In genomic region chr6:34035704-34036356, GRCh38 we compare ENCODE assay signal across 28 cellular contexts.
"Had no signal": no experiment of that assay in that cellular context is flagged by ENCODE, and none has a peak within 500 bp of the region (broad histone marks: within the 10 kb centered on the region; RNA-seq: fewer than 3 reads in every experiment).

No MANE protein-coding gene starts in this region.

- H3K36me3 Mint-ChIP-seq: naive B cell; naive thymus-derived CD8-positive, alpha-beta T cell; neural progenitor cell; stimulated activated effector memory CD8-positive, alpha-beta T cell treated with anti-CD3 and anti-CD28 coated beads, Interleukin-12 subunit alpha, Interleukin-12 subunit beta, amount 100 ng/mL, for 72 hours; stimulated activated naive B cell treated with anti-CD40 and anti-IgM and Interleukin-4, amounts not matched to agents 10 μg/mL and 1 μg/mL and 100 μg/mL, for 72 hours; type B pancreatic cell had no signal

- DNase-seq: naive B cell; naive thymus-derived CD8-positive, alpha-beta T cell; nucleus accumbens; pancreas; psoas muscle; right cardiac atrium; right lobe of liver; sigmoid colon; small intestine; stimulated activated CD4-positive, alpha-beta T cell treated with anti-CD3 and anti-CD28 coated beads, Interleukin-15, amount 100 ng/mL, for 24 hours; stimulated activated CD4-positive, alpha-beta T cell treated with anti-CD3 and anti-CD28 coated beads, Interleukin-2, amount 100 ng/mL, for 24 hours; stimulated activated CD4-positive, alpha-beta T cell treated with anti-CD3 and anti-CD28 coated beads, Interleukin-2, amount 100 ng/mL, for 48 hours; stimulated activated CD4-positive, alpha-beta T cell treated with anti-CD3 and anti-CD28 coated beads, Interleukin-4, amount 100 ng/mL, for 24 hours; stimulated activated naive B cell treated with anti-CD40 and anti-IgM and Interleukin-4, amounts not matched to agents 10 μg/mL and 1 μg/mL and 100 μg/mL, for 72 hours; stimulated activated naive CD4-positive, alpha-beta T cell treated with Interleukin-2 at 50 U/mL for 16 hours; stomach; thyroid gland; upper lobe of right lung; uterus had no signal

- H3K27me3 Mint-ChIP-seq: stimulated activated naive CD8-positive, alpha-beta T cell treated with anti-CD3 and anti-CD28 coated beads, Interleukin-15, Interleukin-2, amounts not matched to agents 100 ng/mL and 50 ng/mL, for 24 hours had no signal

- H3K9me3 ChIP-seq: neutrophil, pancreas, psoas muscle, right lobe of liver, sigmoid colon, stomach, thoracic aorta, thyroid gland, tibial nerve, upper lobe of right lung, uterus had no signal

- H3K9me3 Mint-ChIP-seq: naive B cell; naive thymus-derived CD8-positive, alpha-beta T cell; nephron; neural progenitor cell; stimulated activated effector memory CD8-positive, alpha-beta T cell treated with anti-CD3 and anti-CD28 coated beads, Interleukin-12 subunit alpha, Interleukin-12 subunit beta, amount 100 ng/mL, for 72 hours; stimulated activated naive B cell treated with anti-CD40 and anti-IgM and Interleukin-4, amounts not matched to agents 10 μg/mL and 1 μg/mL and 100 μg/mL, for 72 hours; stimulated activated naive CD8-positive, alpha-beta T cell treated with anti-CD3 and anti-CD28 coated beads, Interleukin-15, Interleukin-2, amounts not matched to agents 100 ng/mL and 50 ng/mL, for 24 hours; type B pancreatic cell had no signal

- H2AFZ ChIP-seq: neural progenitor cell had no signal

- H3K4me1 Mint-ChIP-seq: nephron had no signal

- H3K27ac Mint-ChIP-seq: nephron; neural progenitor cell; progenitor cell of endocrine pancreas; stimulated activated effector memory CD8-positive, alpha-beta T cell treated with anti-CD3 and anti-CD28 coated beads, Interleukin-12 subunit alpha, Interleukin-12 subunit beta, amount 100 ng/mL, for 72 hours; stimulated activated naive B cell treated with anti-CD40 and anti-IgM and Interleukin-4, amounts not matched to agents 10 μg/mL and 1 μg/mL and 100 μg/mL, for 72 hours; stimulated activated naive CD8-positive, alpha-beta T cell treated with anti-CD3 and anti-CD28 coated beads, Interleukin-15, Interleukin-2, amounts not matched to agents 100 ng/mL and 50 ng/mL, for 24 hours; type B pancreatic cell had no signal

- ATAC-seq: naive thymus-derived CD8-positive, alpha-beta T cell; pancreas; psoas muscle; right cardiac atrium; right lobe of liver; upper lobe of right lung had no signal

- H3K27me3 ChIP-seq: neural progenitor cell, pancreas, right lobe of liver, sigmoid colon, thyroid gland, upper lobe of right lung, uterus had no signal

- H3K4me1 ChIP-seq: pancreas, psoas muscle, right lobe of liver, sigmoid colon, stomach, thyroid gland, tibial nerve, upper lobe of right lung, uterus had no signal

- FAIRE-seq: pancreas, small intestine had no signal

- H3K4me3 ChIP-seq: neural progenitor cell, pancreas, psoas muscle, right lobe of liver, sigmoid colon, stomach, thoracic aorta, thyroid gland, tibial nerve, upper lobe of right lung, uterus had no signal

- H3K27ac ChIP-seq: neural progenitor cell, neutrophil, pancreas, psoas muscle, right lobe of liver, sigmoid colon, stomach, thoracic aorta, thyroid gland, tibial nerve, upper lobe of right lung, uterus had no signal

- H3K9ac ChIP-seq: neural progenitor cell had no signal

- H3K4me3 Mint-ChIP-seq: naive B cell; naive thymus-derived CD8-positive, alpha-beta T cell; nephron; neural progenitor cell; stimulated activated effector memory CD8-positive, alpha-beta T cell treated with anti-CD3 and anti-CD28 coated beads, Interleukin-12 subunit alpha, Interleukin-12 subunit beta, amount 100 ng/mL, for 72 hours; stimulated activated naive B cell treated with anti-CD40 and anti-IgM and Interleukin-4, amounts not matched to agents 10 μg/mL and 1 μg/mL and 100 μg/mL, for 72 hours; stimulated activated naive CD8-positive, alpha-beta T cell treated with anti-CD3 and anti-CD28 coated beads, Interleukin-15, Interleukin-2, amounts not matched to agents 100 ng/mL and 50 ng/mL, for 24 hours; type B pancreatic cell had no signal

- H3K36me3 ChIP-seq: neural progenitor cell, neutrophil, pancreas, right lobe of liver, sigmoid colon, stomach, thoracic aorta, thyroid gland, tibial nerve, upper lobe of right lung, uterus had no signal

- H3K4me2 ChIP-seq: neural progenitor cell had no signal
